Comparison of ENCODE assay signal across 1 cellular context in genomic region chr12:4538207-4539160, GRCh38.
TF ChIP-seq lines count a peak whose summit lies in the region.

A gene with protein sequence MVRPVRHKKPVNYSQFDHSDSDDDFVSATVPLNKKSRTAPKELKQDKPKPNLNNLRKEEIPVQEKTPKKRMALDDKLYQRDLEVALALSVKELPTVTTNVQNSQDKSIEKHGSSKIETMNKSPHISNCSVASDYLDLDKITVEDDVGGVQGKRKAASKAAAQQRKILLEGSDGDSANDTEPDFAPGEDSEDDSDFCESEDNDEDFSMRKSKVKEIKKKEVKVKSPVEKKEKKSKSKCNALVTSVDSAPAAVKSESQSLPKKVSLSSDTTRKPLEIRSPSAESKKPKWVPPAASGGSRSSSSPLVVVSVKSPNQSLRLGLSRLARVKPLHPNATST (plus strand): TSS chr12:4538890. CDS start chr12:4538940, 50 bp downstream.

TF ChIP-seq in HepG2, 621 proteins besides CTCF, POLR2A, EP300 and RAD21 (continued from another document and continues in another):
- TF ChIP-seq, protein P1, sequence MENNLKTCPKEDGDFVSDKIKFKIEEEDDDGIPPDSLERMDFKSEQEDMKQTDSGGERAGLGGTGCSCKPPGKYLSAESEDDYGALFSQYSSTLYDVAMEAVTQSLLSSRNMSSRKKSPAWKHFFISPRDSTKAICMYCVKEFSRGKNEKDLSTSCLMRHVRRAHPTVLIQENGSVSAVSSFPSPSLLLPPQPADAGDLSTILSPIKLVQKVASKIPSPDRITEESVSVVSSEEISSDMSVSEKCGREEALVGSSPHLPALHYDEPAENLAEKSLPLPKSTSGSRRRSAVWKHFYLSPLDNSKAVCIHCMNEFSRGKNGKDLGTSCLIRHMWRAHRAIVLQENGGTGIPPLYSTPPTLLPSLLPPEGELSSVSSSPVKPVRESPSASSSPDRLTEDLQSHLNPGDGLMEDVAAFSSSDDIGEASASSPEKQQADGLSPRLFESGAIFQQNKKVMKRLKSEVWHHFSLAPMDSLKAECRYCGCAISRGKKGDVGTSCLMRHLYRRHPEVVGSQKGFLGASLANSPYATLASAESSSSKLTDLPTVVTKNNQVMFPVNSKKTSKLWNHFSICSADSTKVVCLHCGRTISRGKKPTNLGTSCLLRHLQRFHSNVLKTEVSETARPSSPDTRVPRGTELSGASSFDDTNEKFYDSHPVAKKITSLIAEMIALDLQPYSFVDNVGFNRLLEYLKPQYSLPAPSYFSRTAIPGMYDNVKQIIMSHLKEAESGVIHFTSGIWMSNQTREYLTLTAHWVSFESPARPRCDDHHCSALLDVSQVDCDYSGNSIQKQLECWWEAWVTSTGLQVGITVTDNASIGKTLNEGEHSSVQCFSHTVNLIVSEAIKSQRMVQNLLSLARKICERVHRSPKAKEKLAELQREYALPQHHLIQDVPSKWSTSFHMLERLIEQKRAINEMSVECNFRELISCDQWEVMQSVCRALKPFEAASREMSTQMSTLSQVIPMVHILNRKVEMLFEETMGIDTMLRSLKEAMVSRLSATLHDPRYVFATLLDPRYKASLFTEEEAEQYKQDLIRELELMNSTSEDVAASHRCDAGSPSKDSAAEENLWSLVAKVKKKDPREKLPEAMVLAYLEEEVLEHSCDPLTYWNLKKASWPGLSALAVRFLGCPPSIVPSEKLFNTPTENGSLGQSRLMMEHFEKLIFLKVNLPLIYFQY (CRISPR knock-in tag; IDR thresholded peaks at IDR 0.05; ENCODE audit: borderline replicate concordance), result no peak
- TF ChIP-seq MZF1 (CRISPR knock-in tag; IDR thresholded peaks at IDR 0.05; ENCODE audit: borderline replicate concordance) (no peak), KDM1A (CRISPR knock-in tag; IDR thresholded peaks at IDR 0.05) (no peak), ZMYM3 (CRISPR knock-in tag; IDR thresholded peaks at IDR 0.05) (0 out of 2 replicates have a peak, but pooled peaks have one; percentile 15), RFXANK (CRISPR knock-in tag; IDR thresholded peaks at IDR 0.05) (no peak; the same call in 1 of the 2 replicates), AGO2 (optimal IDR thresholded peaks at IDR 0.05; ENCODE audit: low read depth, low read length) (no peak), SRSF4 (IDR thresholded peaks at IDR 0.05; ENCODE audit: low read depth, low read length, poor library complexity, severe bottlenecking) (no peak), ZNF282 (IDR thresholded peaks at IDR 0.05; ENCODE audit: partially characterized antibody) (no peak), KLF6 (CRISPR knock-in tag; IDR thresholded peaks at IDR 0.05) (no peak), HOXA5 (CRISPR knock-in tag; IDR thresholded peaks at IDR 0.05) (no peak; the same call in 1 of the 2 replicates), KDM3A (CRISPR knock-in tag; IDR thresholded peaks at IDR 0.05; ENCODE audit: low read depth) (no peak), THAP9 (CRISPR knock-in tag; IDR thresholded peaks at IDR 0.05; ENCODE audit: borderline replicate concordance) (peak; percentile 51; the same call in 1 of the 2 replicates), ZNF275 (CRISPR knock-in tag; IDR thresholded peaks at IDR 0.05; ENCODE audit: borderline replicate concordance) (peak; percentile 73; the same call in 1 of the 2 replicates), TCF12 (IDR thresholded peaks at IDR 0.05) (no peak), TCF12 (CRISPR knock-in tag; IDR thresholded peaks at IDR 0.05) (no peak), NFYB (CRISPR knock-in tag; IDR thresholded peaks at IDR 0.05) (peak; percentile 80), ZNF672 (CRISPR knock-in tag; IDR thresholded peaks at IDR 0.05) (no peak), CREB1 (IDR thresholded peaks at IDR 0.05) (peak; percentile 50; the same call in 1 of the 2 replicates), CREB1 (CRISPR knock-in tag; IDR thresholded peaks at IDR 0.05) (peak; percentile 91), TBX2 (CRISPR knock-in tag; IDR thresholded peaks at IDR 0.05; ENCODE audit: borderline replicate concordance) (peak; percentile 63; the same call in 1 of the 2 replicates), RFXAP (CRISPR knock-in tag; IDR thresholded peaks at IDR 0.05; ENCODE audit: borderline replicate concordance) (no peak), HMGA1 (CRISPR knock-in tag; conservative IDR thresholded peaks at IDR 0.05) (no peak), ZNF790 (CRISPR knock-in tag; IDR thresholded peaks at IDR 0.05; ENCODE audit: borderline replicate concordance) (0 out of 2 replicates have a peak, but pooled peaks have one; percentile 31), ZNF569 (CRISPR knock-in tag; IDR thresholded peaks at IDR 0.05; ENCODE audit: borderline replicate concordance) (no peak), SIN3B (IDR thresholded peaks at IDR 0.05; ENCODE audit: low read length) (peak; percentile 95), DR1 (CRISPR knock-in tag; IDR thresholded peaks at IDR 0.05) (peak; percentile 60), ZNF850 (CRISPR knock-in tag; conservative IDR thresholded peaks at IDR 0.05) (no peak), SALL1 (CRISPR knock-in tag; IDR thresholded peaks at IDR 0.05) (no peak; the same call in 1 of the 2 replicates), ZNF431 (CRISPR knock-in tag; IDR thresholded peaks at IDR 0.05; ENCODE audit: borderline replicate concordance, low read depth) (no peak), ZMAT3 (CRISPR knock-in tag; conservative IDR thresholded peaks at IDR 0.05) (no peak), CENPT (CRISPR knock-in tag; IDR thresholded peaks at IDR 0.05; ENCODE audit: low read depth) (no peak), RFX5 (IDR thresholded peaks at IDR 0.05; ENCODE audit: low read depth, low read length) (no peak)
- TF ChIP-seq, protein P2, sequence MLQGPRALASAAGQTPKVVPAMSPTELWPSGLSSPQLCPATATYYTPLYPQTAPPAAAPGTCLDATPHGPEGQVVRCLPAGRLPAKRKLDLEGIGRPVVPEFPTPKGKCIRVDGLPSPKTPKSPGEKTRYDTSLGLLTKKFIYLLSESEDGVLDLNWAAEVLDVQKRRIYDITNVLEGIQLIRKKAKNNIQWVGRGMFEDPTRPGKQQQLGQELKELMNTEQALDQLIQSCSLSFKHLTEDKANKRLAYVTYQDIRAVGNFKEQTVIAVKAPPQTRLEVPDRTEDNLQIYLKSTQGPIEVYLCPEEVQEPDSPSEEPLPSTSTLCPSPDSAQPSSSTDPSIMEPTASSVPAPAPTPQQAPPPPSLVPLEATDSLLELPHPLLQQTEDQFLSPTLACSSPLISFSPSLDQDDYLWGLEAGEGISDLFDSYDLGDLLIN (CRISPR knock-in tag; IDR thresholded peaks at IDR 0.05; ENCODE audit: borderline replicate concordance), result no peak
- TF ChIP-seq, protein P3, sequence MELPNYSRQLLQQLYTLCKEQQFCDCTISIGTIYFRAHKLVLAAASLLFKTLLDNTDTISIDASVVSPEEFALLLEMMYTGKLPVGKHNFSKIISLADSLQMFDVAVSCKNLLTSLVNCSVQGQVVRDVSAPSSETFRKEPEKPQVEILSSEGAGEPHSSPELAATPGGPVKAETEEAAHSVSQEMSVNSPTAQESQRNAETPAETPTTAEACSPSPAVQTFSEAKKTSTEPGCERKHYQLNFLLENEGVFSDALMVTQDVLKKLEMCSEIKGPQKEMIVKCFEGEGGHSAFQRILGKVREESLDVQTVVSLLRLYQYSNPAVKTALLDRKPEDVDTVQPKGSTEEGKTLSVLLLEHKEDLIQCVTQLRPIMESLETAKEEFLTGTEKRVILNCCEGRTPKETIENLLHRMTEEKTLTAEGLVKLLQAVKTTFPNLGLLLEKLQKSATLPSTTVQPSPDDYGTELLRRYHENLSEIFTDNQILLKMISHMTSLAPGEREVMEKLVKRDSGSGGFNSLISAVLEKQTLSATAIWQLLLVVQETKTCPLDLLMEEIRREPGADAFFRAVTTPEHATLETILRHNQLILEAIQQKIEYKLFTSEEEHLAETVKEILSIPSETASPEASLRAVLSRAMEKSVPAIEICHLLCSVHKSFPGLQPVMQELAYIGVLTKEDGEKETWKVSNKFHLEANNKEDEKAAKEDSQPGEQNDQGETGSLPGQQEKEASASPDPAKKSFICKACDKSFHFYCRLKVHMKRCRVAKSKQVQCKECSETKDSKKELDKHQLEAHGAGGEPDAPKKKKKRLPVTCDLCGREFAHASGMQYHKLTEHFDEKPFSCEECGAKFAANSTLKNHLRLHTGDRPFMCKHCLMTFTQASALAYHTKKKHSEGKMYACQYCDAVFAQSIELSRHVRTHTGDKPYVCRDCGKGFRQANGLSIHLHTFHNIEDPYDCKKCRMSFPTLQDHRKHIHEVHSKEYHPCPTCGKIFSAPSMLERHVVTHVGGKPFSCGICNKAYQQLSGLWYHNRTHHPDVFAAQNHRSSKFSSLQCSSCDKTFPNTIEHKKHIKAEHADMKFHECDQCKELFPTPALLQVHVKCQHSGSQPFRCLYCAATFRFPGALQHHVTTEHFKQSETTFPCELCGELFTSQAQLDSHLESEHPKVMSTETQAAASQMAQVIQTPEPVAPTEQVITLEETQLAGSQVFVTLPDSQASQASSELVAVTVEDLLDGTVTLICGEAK (IDR thresholded peaks at IDR 0.05), result peak; percentile 49; the same call in 1 of the 2 replicates
- TF ChIP-seq, protein P3 (CRISPR knock-in tag; IDR thresholded peaks at IDR 0.05), result no peak; the same call in 1 of the 2 replicates
- TF ChIP-seq, protein P4, sequence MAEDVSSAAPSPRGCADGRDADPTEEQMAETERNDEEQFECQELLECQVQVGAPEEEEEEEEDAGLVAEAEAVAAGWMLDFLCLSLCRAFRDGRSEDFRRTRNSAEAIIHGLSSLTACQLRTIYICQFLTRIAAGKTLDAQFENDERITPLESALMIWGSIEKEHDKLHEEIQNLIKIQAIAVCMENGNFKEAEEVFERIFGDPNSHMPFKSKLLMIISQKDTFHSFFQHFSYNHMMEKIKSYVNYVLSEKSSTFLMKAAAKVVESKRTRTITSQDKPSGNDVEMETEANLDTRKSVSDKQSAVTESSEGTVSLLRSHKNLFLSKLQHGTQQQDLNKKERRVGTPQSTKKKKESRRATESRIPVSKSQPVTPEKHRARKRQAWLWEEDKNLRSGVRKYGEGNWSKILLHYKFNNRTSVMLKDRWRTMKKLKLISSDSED (CRISPR knock-in tag; IDR thresholded peaks at IDR 0.05), result no peak
- TF ChIP-seq, protein P5, sequence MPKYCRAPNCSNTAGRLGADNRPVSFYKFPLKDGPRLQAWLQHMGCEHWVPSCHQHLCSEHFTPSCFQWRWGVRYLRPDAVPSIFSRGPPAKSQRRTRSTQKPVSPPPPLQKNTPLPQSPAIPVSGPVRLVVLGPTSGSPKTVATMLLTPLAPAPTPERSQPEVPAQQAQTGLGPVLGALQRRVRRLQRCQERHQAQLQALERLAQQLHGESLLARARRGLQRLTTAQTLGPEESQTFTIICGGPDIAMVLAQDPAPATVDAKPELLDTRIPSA (CRISPR knock-in tag; IDR thresholded peaks at IDR 0.05; ENCODE audit: borderline replicate concordance), result no peak
- TF ChIP-seq, protein P6, sequence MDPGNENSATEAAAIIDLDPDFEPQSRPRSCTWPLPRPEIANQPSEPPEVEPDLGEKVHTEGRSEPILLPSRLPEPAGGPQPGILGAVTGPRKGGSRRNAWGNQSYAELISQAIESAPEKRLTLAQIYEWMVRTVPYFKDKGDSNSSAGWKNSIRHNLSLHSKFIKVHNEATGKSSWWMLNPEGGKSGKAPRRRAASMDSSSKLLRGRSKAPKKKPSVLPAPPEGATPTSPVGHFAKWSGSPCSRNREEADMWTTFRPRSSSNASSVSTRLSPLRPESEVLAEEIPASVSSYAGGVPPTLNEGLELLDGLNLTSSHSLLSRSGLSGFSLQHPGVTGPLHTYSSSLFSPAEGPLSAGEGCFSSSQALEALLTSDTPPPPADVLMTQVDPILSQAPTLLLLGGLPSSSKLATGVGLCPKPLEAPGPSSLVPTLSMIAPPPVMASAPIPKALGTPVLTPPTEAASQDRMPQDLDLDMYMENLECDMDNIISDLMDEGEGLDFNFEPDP (CRISPR knock-in tag; conservative IDR thresholded peaks at IDR 0.05), result no peak
